1 cellular context compared by ENCODE assay signal in genomic region chr14:93036652-93037341, GRCh38.
TF ChIP-seq lines count a peak whose summit lies in the region.

No MANE protein-coding gene starts in this region.

TF ChIP-seq in HepG2, 621 proteins besides CTCF, POLR2A, EP300 and RAD21 (continued from another document and continues in another):
- TF ChIP-seq HNF1A (IDR thresholded peaks at IDR 0.05; ENCODE audit: low read depth), result no peak
- TF ChIP-seq HNF1A (CRISPR knock-in tag; IDR thresholded peaks at IDR 0.05; ENCODE audit: borderline replicate concordance), result no peak
- TF ChIP-seq RARA (CRISPR knock-in tag; IDR thresholded peaks at IDR 0.05), result peak; percentile 18; the same call in 1 of the 2 replicates
- peak; percentile 43; the same call in 1 of the 2 replicates for TF ChIP-seq ATF1 (CRISPR knock-in tag; IDR thresholded peaks at IDR 0.05)
- TF ChIP-seq NR0B2 (CRISPR knock-in tag; IDR thresholded peaks at IDR 0.05), result no peak
- peak; percentile 25; the same call in 1 of the 2 replicates for TF ChIP-seq BCL6 (CRISPR knock-in tag; IDR thresholded peaks at IDR 0.05)
- no peak for TF ChIP-seq SMAD9 (CRISPR knock-in tag; IDR thresholded peaks at IDR 0.05)
- TF ChIP-seq ZNF768 (CRISPR knock-in tag; IDR thresholded peaks at IDR 0.05), result peak; percentile 86
- no peak for TF ChIP-seq ZNF605 (CRISPR knock-in tag; IDR thresholded peaks at IDR 0.05)
- TF ChIP-seq ISL2 (CRISPR knock-in tag; IDR thresholded peaks at IDR 0.05), result no peak
- no peak for TF ChIP-seq ZNF207 (IDR thresholded peaks at IDR 0.05; ENCODE audit: borderline replicate concordance)
- peak; percentile 16 for TF ChIP-seq ZEB1 (IDR thresholded peaks at IDR 0.05; ENCODE audit: insufficient replicate concordance, low read depth)
- no peak for TF ChIP-seq ZNF558 (CRISPR knock-in tag; IDR thresholded peaks at IDR 0.05; ENCODE audit: borderline replicate concordance)
- TF ChIP-seq, protein P1, sequence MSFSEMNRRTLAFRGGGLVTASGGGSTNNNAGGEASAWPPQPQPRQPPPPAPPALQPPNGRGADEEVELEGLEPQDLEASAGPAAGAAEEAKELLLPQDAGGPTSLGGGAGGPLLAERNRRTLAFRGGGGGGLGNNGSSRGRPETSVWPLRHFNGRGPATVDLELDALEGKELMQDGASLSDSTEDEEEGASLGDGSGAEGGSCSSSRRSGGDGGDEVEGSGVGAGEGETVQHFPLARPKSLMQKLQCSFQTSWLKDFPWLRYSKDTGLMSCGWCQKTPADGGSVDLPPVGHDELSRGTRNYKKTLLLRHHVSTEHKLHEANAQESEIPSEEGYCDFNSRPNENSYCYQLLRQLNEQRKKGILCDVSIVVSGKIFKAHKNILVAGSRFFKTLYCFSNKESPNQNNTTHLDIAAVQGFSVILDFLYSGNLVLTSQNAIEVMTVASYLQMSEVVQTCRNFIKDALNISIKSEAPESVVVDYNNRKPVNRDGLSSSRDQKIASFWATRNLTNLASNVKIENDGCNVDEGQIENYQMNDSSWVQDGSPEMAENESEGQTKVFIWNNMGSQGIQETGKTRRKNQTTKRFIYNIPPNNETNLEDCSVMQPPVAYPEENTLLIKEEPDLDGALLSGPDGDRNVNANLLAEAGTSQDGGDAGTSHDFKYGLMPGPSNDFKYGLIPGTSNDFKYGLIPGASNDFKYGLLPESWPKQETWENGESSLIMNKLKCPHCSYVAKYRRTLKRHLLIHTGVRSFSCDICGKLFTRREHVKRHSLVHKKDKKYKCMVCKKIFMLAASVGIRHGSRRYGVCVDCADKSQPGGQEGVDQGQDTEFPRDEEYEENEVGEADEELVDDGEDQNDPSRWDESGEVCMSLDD (CRISPR knock-in tag; IDR thresholded peaks at IDR 0.05; ENCODE audit: borderline replicate concordance), result peak; percentile 6; the same call in 1 of the 2 replicates
- no peak for TF ChIP-seq ZBTB7A (CRISPR knock-in tag; IDR thresholded peaks at IDR 0.05)
- no peak for TF ChIP-seq NAIF1 (CRISPR knock-in tag; IDR thresholded peaks at IDR 0.05; ENCODE audit: borderline replicate concordance)
- TF ChIP-seq, protein P2, sequence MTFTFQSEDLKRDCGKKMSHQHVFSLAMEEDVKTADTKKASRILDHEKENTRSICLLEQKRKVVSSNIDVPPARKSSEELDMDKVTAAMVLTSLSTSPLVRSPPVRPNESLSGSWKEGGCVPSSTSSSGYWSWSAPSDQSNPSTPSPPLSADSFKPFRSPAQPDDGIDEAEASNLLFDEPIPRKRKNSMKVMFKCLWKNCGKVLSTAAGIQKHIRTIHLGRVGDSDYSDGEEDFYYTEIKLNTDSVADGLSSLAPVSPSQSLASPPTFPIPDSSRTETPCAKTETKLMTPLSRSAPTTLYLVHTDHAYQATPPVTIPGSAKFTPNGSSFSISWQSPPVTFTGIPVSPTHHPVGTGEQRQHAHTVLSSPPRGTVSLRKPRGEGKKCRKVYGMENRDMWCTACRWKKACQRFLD (CRISPR knock-in tag; IDR thresholded peaks at IDR 0.05; ENCODE audit: borderline replicate concordance), result no peak
- no peak for TF ChIP-seq GRHL1 (CRISPR knock-in tag; conservative IDR thresholded peaks at IDR 0.05)
- no peak for TF ChIP-seq EHMT2 (IDR thresholded peaks at IDR 0.05; ENCODE audit: borderline replicate concordance, low read depth, low read length)
- TF ChIP-seq ZBTB25 (CRISPR knock-in tag; IDR thresholded peaks at IDR 0.05), result no peak
- TF ChIP-seq, protein P3, sequence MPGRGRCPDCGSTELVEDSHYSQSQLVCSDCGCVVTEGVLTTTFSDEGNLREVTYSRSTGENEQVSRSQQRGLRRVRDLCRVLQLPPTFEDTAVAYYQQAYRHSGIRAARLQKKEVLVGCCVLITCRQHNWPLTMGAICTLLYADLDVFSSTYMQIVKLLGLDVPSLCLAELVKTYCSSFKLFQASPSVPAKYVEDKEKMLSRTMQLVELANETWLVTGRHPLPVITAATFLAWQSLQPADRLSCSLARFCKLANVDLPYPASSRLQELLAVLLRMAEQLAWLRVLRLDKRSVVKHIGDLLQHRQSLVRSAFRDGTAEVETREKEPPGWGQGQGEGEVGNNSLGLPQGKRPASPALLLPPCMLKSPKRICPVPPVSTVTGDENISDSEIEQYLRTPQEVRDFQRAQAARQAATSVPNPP (CRISPR knock-in tag; IDR thresholded peaks at IDR 0.05), result no peak
- TF ChIP-seq SP5 (CRISPR knock-in tag; IDR thresholded peaks at IDR 0.05; ENCODE audit: borderline replicate concordance, low read depth), result no peak
- TF ChIP-seq ZNF557 (CRISPR knock-in tag; IDR thresholded peaks at IDR 0.05), result no peak
- TF ChIP-seq DMTF1 (CRISPR knock-in tag; IDR thresholded peaks at IDR 0.05), result no peak
- no peak for TF ChIP-seq GLMP (CRISPR knock-in tag; IDR thresholded peaks at IDR 0.05; ENCODE audit: borderline replicate concordance)
- no peak for TF ChIP-seq HDAC6 (IDR thresholded peaks at IDR 0.05; ENCODE audit: low read depth, low read length)
- TF ChIP-seq, protein P4, sequence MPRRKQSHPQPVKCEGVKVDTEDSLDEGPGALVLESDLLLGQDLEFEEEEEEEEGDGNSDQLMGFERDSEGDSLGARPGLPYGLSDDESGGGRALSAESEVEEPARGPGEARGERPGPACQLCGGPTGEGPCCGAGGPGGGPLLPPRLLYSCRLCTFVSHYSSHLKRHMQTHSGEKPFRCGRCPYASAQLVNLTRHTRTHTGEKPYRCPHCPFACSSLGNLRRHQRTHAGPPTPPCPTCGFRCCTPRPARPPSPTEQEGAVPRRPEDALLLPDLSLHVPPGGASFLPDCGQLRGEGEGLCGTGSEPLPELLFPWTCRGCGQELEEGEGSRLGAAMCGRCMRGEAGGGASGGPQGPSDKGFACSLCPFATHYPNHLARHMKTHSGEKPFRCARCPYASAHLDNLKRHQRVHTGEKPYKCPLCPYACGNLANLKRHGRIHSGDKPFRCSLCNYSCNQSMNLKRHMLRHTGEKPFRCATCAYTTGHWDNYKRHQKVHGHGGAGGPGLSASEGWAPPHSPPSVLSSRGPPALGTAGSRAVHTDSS (CRISPR knock-in tag; conservative IDR thresholded peaks at IDR 0.05), result 0 out of 2 replicates have a peak, but pooled peaks have one; percentile 1
- TF ChIP-seq MBNL3 (CRISPR knock-in tag; conservative IDR thresholded peaks at IDR 0.05), result no peak
- no peak for TF ChIP-seq CC2D1A (CRISPR knock-in tag; IDR thresholded peaks at IDR 0.05)
- TF ChIP-seq BORCS8-MEF2B (CRISPR knock-in tag; IDR thresholded peaks at IDR 0.05), result no peak
- no peak for TF ChIP-seq ZNF790 (CRISPR knock-in tag; IDR thresholded peaks at IDR 0.05; ENCODE audit: borderline replicate concordance)
- TF ChIP-seq HIC2 (CRISPR knock-in tag; IDR thresholded peaks at IDR 0.05; ENCODE audit: low read depth), result peak; percentile 46; the same call in 1 of the 2 replicates
- TF ChIP-seq, protein P5, sequence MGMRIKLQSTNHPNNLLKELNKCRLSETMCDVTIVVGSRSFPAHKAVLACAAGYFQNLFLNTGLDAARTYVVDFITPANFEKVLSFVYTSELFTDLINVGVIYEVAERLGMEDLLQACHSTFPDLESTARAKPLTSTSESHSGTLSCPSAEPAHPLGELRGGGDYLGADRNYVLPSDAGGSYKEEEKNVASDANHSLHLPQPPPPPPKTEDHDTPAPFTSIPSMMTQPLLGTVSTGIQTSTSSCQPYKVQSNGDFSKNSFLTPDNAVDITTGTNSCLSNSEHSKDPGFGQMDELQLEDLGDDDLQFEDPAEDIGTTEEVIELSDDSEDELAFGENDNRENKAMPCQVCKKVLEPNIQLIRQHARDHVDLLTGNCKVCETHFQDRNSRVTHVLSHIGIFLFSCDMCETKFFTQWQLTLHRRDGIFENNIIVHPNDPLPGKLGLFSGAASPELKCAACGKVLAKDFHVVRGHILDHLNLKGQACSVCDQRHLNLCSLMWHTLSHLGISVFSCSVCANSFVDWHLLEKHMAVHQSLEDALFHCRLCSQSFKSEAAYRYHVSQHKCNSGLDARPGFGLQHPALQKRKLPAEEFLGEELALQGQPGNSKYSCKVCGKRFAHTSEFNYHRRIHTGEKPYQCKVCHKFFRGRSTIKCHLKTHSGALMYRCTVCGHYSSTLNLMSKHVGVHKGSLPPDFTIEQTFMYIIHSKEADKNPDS (CRISPR knock-in tag; IDR thresholded peaks at IDR 0.05), result no peak
- no peak for TF ChIP-seq CENPX (CRISPR knock-in tag; IDR thresholded peaks at IDR 0.05)
- no peak for TF ChIP-seq ELF4 (CRISPR knock-in tag; IDR thresholded peaks at IDR 0.05; ENCODE audit: borderline replicate concordance)
